28 cellular contexts compared by ENCODE assay signal in the genomic region with DNA sequence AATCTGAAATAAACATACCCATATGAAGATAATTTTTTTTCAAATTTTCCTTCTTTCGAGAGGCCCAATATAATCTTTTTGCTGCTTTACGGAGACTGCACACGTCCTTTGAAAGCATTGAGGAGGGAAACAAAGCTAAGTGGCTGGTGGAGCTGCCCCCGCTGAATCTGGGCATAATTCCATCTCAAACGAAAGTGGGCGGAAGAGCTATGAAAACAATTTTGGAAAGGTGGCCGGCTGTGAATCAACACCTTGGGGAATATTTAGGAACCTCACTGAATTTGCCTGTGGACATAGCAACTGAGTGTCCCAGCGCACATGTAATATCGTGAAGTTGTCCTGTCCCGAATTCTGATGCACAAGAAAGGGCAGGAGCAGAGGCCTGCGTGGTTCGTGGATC. TPM values are rescaled to one million over a fixed set of nuclear protein-coding genes. Genes with fewer than 3 reads are reported as not detected.
DNase-seq lines count a peak whose midpoint lies in the region; ATAC-seq and TF ChIP-seq lines count a peak whose summit lies in the region.
"Had no signal": no experiment of that assay in that cellular context is flagged by ENCODE, and none has a peak within 500 bp of the region (broad histone marks: within the 10 kb centered on the region; RNA-seq: fewer than 3 reads in every experiment).

No MANE protein-coding gene starts in this region.

- H3K4me1 ChIP-seq in right atrium auricular region (no peaks in the 10 kb centered on the region), vagina (peaks cover 5% of the 10 kb centered on the region), prostate gland (replicated peaks) (peaks cover 3% of the 10 kb centered on the region)
- H3K4me1 ChIP-seq: HAP-1 had no signal

- H3K27ac ChIP-seq in right atrium auricular region (peak overlapping the region in 1 of 2 donors; percentile 16), vagina (peak overlapping the region; percentile 45), prostate gland (no peak overlapping the region)
- H3K27ac ChIP-seq: coronary artery, esophagus squamous epithelium had no signal

- H3K27me3 ChIP-seq in right atrium auricular region (no peaks in the 10 kb centered on the region), vagina (no peaks in the 10 kb centered on the region), prostate gland (replicated peaks; ENCODE audit: insufficient read depth) (no peaks in the 10 kb centered on the region)
- H3K27me3 ChIP-seq: body of pancreas had no signal

- ATAC-seq in left ventricle myocardium superior, result peak; percentile 25
- ATAC-seq: body of pancreas; naive thymus-derived CD4-positive, alpha-beta T cell; SK-N-SH treated with all-trans-retinoic acid at 6 μM for 48 hours had no signal

- no peak for TF ChIP-seq POLR2A in vagina (IDR thresholded peaks at IDR 0.05)
- TF ChIP-seq POLR2A in prostate gland (IDR thresholded peaks at IDR 0.05), result no peak

- H3K36me3 ChIP-seq in right atrium auricular region, result no peaks in the 10 kb centered on the region
- no peaks in the 10 kb centered on the region for H3K36me3 ChIP-seq in vagina
- H3K36me3 ChIP-seq in prostate gland, result no peaks in the 10 kb centered on the region
- H3K36me3 ChIP-seq: esophagus squamous epithelium, HAP-1 had no signal

- CTCF ChIA-PET in HEK293T (lab: Yijun Ruan, JAX), result no interaction called here

- POLR2A ChIA-PET in HEK293T (lab: Yijun Ruan, JAX), result no interaction called here

- peak; percentile 9 for DNase-seq in left ventricle myocardium superior
- no peak for DNase-seq in right atrium auricular region (ENCODE audit: low spot score)
- peak; percentile 80 for DNase-seq in NCI-H345 (lab: John Stamatoyannopoulos, UW)
- peak; percentile 17 for DNase-seq in inferior parietal cortex (ENCODE audit: extremely low spot score)
- DNase-seq in vagina (ENCODE audit: extremely low spot score in 2 of 2), result no peak
- DNase-seq in HEK293T (ENCODE audit: extremely low spot score), result no peak
- no peak for DNase-seq in NCI-H1694 treated with DMSO at 0.1 percent for 48 hours (lab: John Stamatoyannopoulos, UW)
- DNase-seq in prostate gland (ENCODE audit: low spot score), result no peak
- DNase-seq: activated CD4-positive, alpha-beta T cell treated with anti-CD3 and anti-CD28 coated beads, Interleukin-2, amount 50 U/mL, for 4 hours; activated CD8-positive, alpha-beta memory T cell treated with anti-CD3 and anti-CD28 coated beads, Interleukin-2, amount 50 U/mL, for 4 hours; activated naive CD8-positive, alpha-beta T cell treated with anti-CD3 and anti-CD28 coated beads, Interleukin-2, amount 10 ng/mL, durations not matched to agents 7 days and 5 days; body of pancreas; CD4-positive, CD25-positive, alpha-beta regulatory T cell; endodermal cell; esophagus squamous epithelium; GF-D8; IMR-90; kidney glomerular epithelial cell; naive thymus-derived CD4-positive, alpha-beta T cell; NCI-H1436 had no signal

- H3K9me3 ChIP-seq in right atrium auricular region (no peaks in the 10 kb centered on the region), vagina (no peaks in the 10 kb centered on the region), prostate gland (no peaks in the 10 kb centered on the region)
- H3K9me3 ChIP-seq: body of pancreas, esophagus squamous epithelium, HAP-1 had no signal

- intact Hi-C loops in left ventricle myocardium superior (cut with micrococcal nuclease), result no loop called here
- intact Hi-C loops in vagina (cut with DNase I), result no loop called here
- intact Hi-C loops in prostate gland (cut with DNase I), result no loop called here

- TF ChIP-seq CTCF in right atrium auricular region (IDR thresholded peaks at IDR 0.05), result no peak
- TF ChIP-seq CTCF in vagina (IDR thresholded peaks at IDR 0.05), result no peak
- TF ChIP-seq CTCF in prostate gland (IDR thresholded peaks at IDR 0.05), result no peak

- H3K4me3 ChIP-seq in right atrium auricular region (no peak overlapping the region), vagina (no peak overlapping the region), prostate gland (no peak overlapping the region)
- H3K4me3 ChIP-seq: body of pancreas, coronary artery, esophagus squamous epithelium, HAP-1 had no signal

- WGBS in prostate gland, result 37% methylated on average over 12 of the region's 12 CpGs

TF ChIP-seq in HEK293T, 16 proteins besides CTCF, POLR2A, EP300 and RAD21:
- TF ChIP-seq ZNF384 (IDR thresholded peaks at IDR 0.05), result no peak
- TF ChIP-seq FOXK2 (IDR thresholded peaks at IDR 0.05), result no peak
- TF ChIP-seq NFRKB (IDR thresholded peaks at IDR 0.05), result no peak
- TF ChIP-seq TARDBP (IDR thresholded peaks at IDR 0.05), result no peak
- TF ChIP-seq PKNOX1 (IDR thresholded peaks at IDR 0.05), result no peak
- TF ChIP-seq SP1 (IDR thresholded peaks at IDR 0.05), result no peak
- no peak for TF ChIP-seq FOXM1 (IDR thresholded peaks at IDR 0.05; ENCODE audit: borderline replicate concordance)
- TF ChIP-seq ELF4 (IDR thresholded peaks at IDR 0.05), result no peak
TF ChIP-seq in HEK293T: peak in this region for 0.

RNA-seq across cellular contexts. Expression of gene SMOC2, which starts 55.6 kb away (rescaled TPM):
- total RNA-seq in left ventricle myocardium superior, result 18.7 TPM
- total RNA-seq in right atrium auricular region, result 10 to 100 TPM; 10.8 to 31.7 TPM
- 22.1 TPM for total RNA-seq in vagina
- total RNA-seq in prostate gland, result 100 to 1,000 TPM in 1 of 2 donors, 10 to 100 TPM in 1; 17.8 to 167 TPM
- total RNA-seq: activated naive CD8-positive, alpha-beta T cell treated with anti-CD3 and anti-CD28 coated beads, Interleukin-2, amount 10 ng/mL, durations not matched to agents 7 days and 5 days; activated T-helper 2 cell treated with anti-CD3 and anti-CD28 coated beads, Interferon-gamma antibody, Interleukin-2, Interleukin-4, amounts not matched to agents 10 μg/mL and 5 μg/mL and 100 μg/mL, durations not matched to agents 14 hours and 24 hours and 36 hours; CD4-positive, CD25-positive, alpha-beta regulatory T cell; glomerular endothelial cell; IMR-90; naive thymus-derived CD4-positive, alpha-beta T cell; NCI-H460; RPMI7951; T-helper 2 cell treated with Interferon-gamma antibody and Interleukin-4, amounts not matched to agents 100 ng/mL and 5 ng/mL, for 36 hours had no signal

Comparison
In these comparisons a context has a peak if more than half of its experiments do, and no peak if none do; other contexts are left out.
1. DNase-seq: peak in left ventricle myocardium superior (single experiment), NCI-H345 (single experiment) and inferior parietal cortex (single experiment); none in right atrium auricular region (single experiment), vagina (0 of 2), HEK293T (single experiment), NCI-H1694 treated with DMSO at 0.1 percent for 48 hours (single experiment) and prostate gland (single experiment).